Comparison of ENCODE assay signal across 30 cellular contexts in the genomic region with DNA sequence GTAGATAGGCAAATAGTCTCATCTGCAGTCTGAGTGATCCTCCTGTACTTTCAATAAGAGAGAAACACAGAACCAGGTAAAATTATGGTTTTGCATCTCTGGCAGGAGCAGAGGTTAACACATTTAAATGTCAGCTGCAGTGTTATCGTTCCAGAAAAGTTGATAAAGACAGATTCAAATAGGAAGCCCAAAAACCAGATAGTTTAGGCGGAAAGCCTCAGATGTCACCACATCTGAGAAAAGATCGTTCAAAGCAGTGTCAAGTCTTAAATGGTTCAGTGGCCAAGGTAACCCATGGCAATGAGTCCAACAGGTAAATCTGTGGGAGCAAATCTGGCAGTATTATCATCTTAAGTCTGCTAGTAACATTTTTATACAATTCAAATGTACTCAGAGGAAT.
"Had no signal": no experiment of that assay in that cellular context is flagged by ENCODE, and none has a peak within 500 bp of the region (broad histone marks: within the 10 kb centered on the region; RNA-seq: fewer than 3 reads in every experiment).

No MANE protein-coding gene starts in this region.

- H3K4me3 Mint-ChIP-seq: activated B cell treated with CpG ODN at 0.5 μM for 24 hours; activated CD8-positive, alpha-beta T cell treated with anti-CD3 and anti-CD28 coated beads for 36 hours; activated naive CD4-positive, alpha-beta T cell treated with anti-CD3 and anti-CD28 coated beads, Interleukin-2, amount 10 ng/mL, durations not matched to agents 7 days and 5 days; activated naive CD8-positive, alpha-beta T cell treated with anti-CD3 and anti-CD28 coated beads, Interleukin-2, amount 10 ng/mL, durations not matched to agents 7 days and 5 days; activated T-cell treated with anti-CD3 and anti-CD28 coated beads, Interleukin-2, amount 50 U/mL, for 72 hours; brain; T-helper 17 cell; T-helper 2 cell treated with Interferon-gamma antibody and Interleukin-4, amounts not matched to agents 5 μg/mL and 100 μg/mL, for 36 hours had no signal

- H3K9me3 ChIP-seq: ascending aorta, breast epithelium, colonic mucosa had no signal

- H3K27ac Mint-ChIP-seq: activated B cell treated with CpG ODN at 0.5 μM for 24 hours; activated CD8-positive, alpha-beta T cell treated with anti-CD3 and anti-CD28 coated beads for 36 hours; activated naive CD4-positive, alpha-beta T cell treated with anti-CD3 and anti-CD28 coated beads, Interleukin-2, amount 10 ng/mL, durations not matched to agents 7 days and 5 days; activated naive CD4-positive, alpha-beta T cell treated with anti-CD3 and anti-CD28 coated beads, Interleukin-2, amount 50 U/mL, for 72 hours; activated naive CD8-positive, alpha-beta T cell treated with anti-CD3 and anti-CD28 coated beads, Interleukin-2, amount 10 ng/mL, durations not matched to agents 7 days and 5 days; activated T-cell treated with anti-CD3 and anti-CD28 coated beads, Interleukin-2, amount 50 U/mL, for 72 hours; brain; T-helper 17 cell; T-helper 2 cell treated with Interferon-gamma antibody and Interleukin-4, amounts not matched to agents 5 μg/mL and 100 μg/mL, for 36 hours had no signal

- H3K27ac ChIP-seq: ascending aorta, breast epithelium, cardiac muscle cell, colonic mucosa, epithelial cell of prostate, WERI-Rb-1 had no signal

- H3K27me3 ChIP-seq: ascending aorta, breast epithelium, cardiac muscle cell, colonic mucosa had no signal

- H3K27me3 Mint-ChIP-seq: activated B cell treated with CpG ODN at 0.5 μM for 24 hours; activated CD8-positive, alpha-beta T cell treated with anti-CD3 and anti-CD28 coated beads for 36 hours; activated naive CD4-positive, alpha-beta T cell treated with anti-CD3 and anti-CD28 coated beads, Interleukin-2, amount 10 ng/mL, durations not matched to agents 7 days and 5 days; activated naive CD8-positive, alpha-beta T cell treated with anti-CD3 and anti-CD28 coated beads, Interleukin-2, amount 10 ng/mL, durations not matched to agents 7 days and 5 days; T-helper 17 cell had no signal

- H3K36me3 Mint-ChIP-seq: activated naive CD4-positive, alpha-beta T cell treated with anti-CD3 and anti-CD28 coated beads, Interleukin-2, amount 10 ng/mL, durations not matched to agents 7 days and 5 days; activated naive CD4-positive, alpha-beta T cell treated with anti-CD3 and anti-CD28 coated beads, Interleukin-2, amount 50 U/mL, for 72 hours; activated naive CD8-positive, alpha-beta T cell treated with anti-CD3 and anti-CD28 coated beads, Interleukin-2, amount 10 ng/mL, durations not matched to agents 7 days and 5 days; brain had no signal

- DNase-seq: activated B cell treated with CpG ODN at 0.5 μM for 24 hours; activated CD4-positive, alpha-beta T cell treated with anti-CD3 and anti-CD28 coated beads for 48 hours; activated CD4-positive, alpha-beta T cell treated with anti-CD3 and anti-CD28 coated beads, Interleukin-2, amount 50 U/mL, for 1 hour; activated CD4-positive, alpha-beta T cell treated with anti-CD3 and anti-CD28 coated beads, Interleukin-2, amount 50 U/mL, for 48 hours; activated CD8-positive, alpha-beta memory T cell treated with anti-CD3 and anti-CD28 coated beads for 24 hours; activated CD8-positive, alpha-beta T cell treated with anti-CD3 and anti-CD28 coated beads for 36 hours; activated gamma-delta T cell; activated naive CD4-positive, alpha-beta T cell; activated naive CD4-positive, alpha-beta T cell treated with anti-CD3 and anti-CD28 coated beads, Interleukin-2, amount 10 ng/mL, durations not matched to agents 7 days and 5 days; activated naive CD8-positive, alpha-beta T cell treated with anti-CD3 and anti-CD28 coated beads, Interleukin-2, amount 10 ng/mL, durations not matched to agents 7 days and 5 days; activated T-cell treated with anti-CD3 and anti-CD28 coated beads, Interleukin-2, amount 50 U/mL, for 1 hour; activated T-cell treated with anti-CD3 and anti-CD28 coated beads, Interleukin-2, amount 50 U/mL, for 72 hours; central memory CD4-positive, alpha-beta T cell; cerebellar nuclear complex; colonic mucosa; effector CD8-positive, alpha-beta T cell; foreskin fibroblast; head of caudate nucleus; T-helper 1 cell; T-helper 17 cell; T1000; WERI-Rb-1 had no signal

- H3K4me1 Mint-ChIP-seq: activated naive CD4-positive, alpha-beta T cell treated with anti-CD3 and anti-CD28 coated beads, Interleukin-2, amount 10 ng/mL, durations not matched to agents 7 days and 5 days; activated naive CD8-positive, alpha-beta T cell treated with anti-CD3 and anti-CD28 coated beads, Interleukin-2, amount 10 ng/mL, durations not matched to agents 7 days and 5 days; T-helper 17 cell had no signal

- H3K9me3 Mint-ChIP-seq: activated naive CD4-positive, alpha-beta T cell treated with anti-CD3 and anti-CD28 coated beads, Interleukin-2, amount 10 ng/mL, durations not matched to agents 7 days and 5 days; T-helper 2 cell treated with Interferon-gamma antibody and Interleukin-4, amounts not matched to agents 5 μg/mL and 100 μg/mL, for 36 hours had no signal

- H3K4me1 ChIP-seq: ascending aorta, breast epithelium, colonic mucosa had no signal

- H3K36me3 ChIP-seq: ascending aorta, breast epithelium, cardiac muscle cell, colonic mucosa, WERI-Rb-1 had no signal

- ATAC-seq: activated CD4-positive, CD25-positive, alpha-beta regulatory T cell treated with anti-CD3 and anti-CD28 coated beads, Interleukin-2, amount 50 U/mL, for 24 hours; activated CD8-positive, alpha-beta T cell treated with anti-CD3 and anti-CD28 coated beads for 36 hours; activated naive CD4-positive, alpha-beta T cell treated with anti-CD3 and anti-CD28 coated beads, Interleukin-2, amount 50 U/mL, for 72 hours; activated T-cell treated with anti-CD3 and anti-CD28 coated beads, Interleukin-2, amount 50 U/mL, for 72 hours; T-helper 17 cell had no signal

- H3K4me3 ChIP-seq: ascending aorta, breast epithelium, cardiac muscle cell, colonic mucosa had no signal
